Comparison of ENCODE assay signal across 8 cellular contexts in the genomic region with DNA sequence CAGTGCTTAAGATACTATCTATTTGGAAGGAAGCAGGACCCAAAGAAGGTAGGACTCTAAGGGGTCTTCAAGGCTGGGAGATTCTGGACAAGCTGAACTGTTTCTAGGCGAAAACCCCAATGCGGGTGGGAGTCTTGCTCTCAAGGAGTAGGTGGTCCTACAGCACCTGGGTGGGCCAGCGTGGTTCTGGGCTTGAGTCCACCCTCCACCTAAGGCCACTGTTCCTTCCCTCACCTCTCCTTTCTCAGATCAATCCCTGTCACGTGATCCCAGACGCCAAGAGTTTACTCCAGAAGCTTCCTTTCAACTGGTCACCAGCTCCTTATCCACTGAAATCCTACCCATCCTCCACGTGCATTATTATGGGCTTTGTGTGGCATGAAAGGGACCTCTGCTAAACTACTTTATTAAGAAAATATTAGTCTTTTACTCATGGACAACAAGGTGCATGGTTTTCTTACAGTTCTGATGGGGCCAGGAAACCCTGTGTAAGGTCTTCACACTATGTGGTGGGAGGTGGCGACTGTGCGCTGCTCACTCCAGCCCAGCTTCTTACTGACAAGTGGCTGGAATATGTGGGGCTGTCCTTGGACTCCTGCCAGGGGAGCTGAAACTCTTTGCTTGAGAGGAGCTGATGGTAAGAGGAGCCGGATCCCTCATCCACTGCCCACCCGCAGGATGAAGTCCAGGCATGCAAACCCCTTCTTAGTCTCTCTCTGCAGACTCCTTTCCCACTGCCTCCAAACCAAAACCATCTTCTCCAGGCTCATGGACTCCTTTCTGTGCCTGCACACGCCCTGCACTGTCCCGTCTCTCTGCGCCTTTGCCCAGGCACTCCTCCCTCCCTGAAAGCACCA. TPM values are rescaled to one million over a fixed set of nuclear protein-coding genes. Genes with fewer than 3 reads are reported as not detected.
DNase-seq lines count a peak whose midpoint lies in the region; ATAC-seq and TF ChIP-seq lines count a peak whose summit lies in the region.

No MANE protein-coding gene starts in this region.

- no peak for ATAC-seq in omental fat pad (ENCODE audit: low FRiP score)
- no peak for ATAC-seq in GM18870 (IDR thresholded peaks at IDR 0.05; ENCODE audit: unreplicated experiment)

- no peaks in the 10 kb centered on the region for H3K27me3 ChIP-seq in HL-60 (ENCODE audit: insufficient read depth, poor library complexity, severe bottlenecking)

- H3K4me3 ChIP-seq in HL-60 (replicated peaks; ENCODE audit: insufficient read depth, low read length) = peak overlapping the region; percentile 72; the same call in 1 of the 2 replicates
- H3K4me3 ChIP-seq in fibroblast of villous mesenchyme (ENCODE audit: low read depth, low read length) = peak overlapping the region; percentile 80

- peak; percentile 35 for DNase-seq in AG20443 (ENCODE audit: low spot score)
- DNase-seq in HL-60 (ENCODE audit: low read depth in 1 of 2, low spot score in 1 of 2) = no peak
- DNase-seq in fibroblast of villous mesenchyme (ENCODE audit: low read depth) = peak; percentile 84
- DNase-seq in omental fat pad (ENCODE audit: low spot score) = peak; percentile 76
- DNase-seq in SKM-1 (lab: John Stamatoyannopoulos, UW; ENCODE audit: unreplicated experiment) = no peak
- no peak for DNase-seq in midbrain (lab: John Stamatoyannopoulos, UW)

- H3K27ac ChIP-seq in HL-60 (replicated peaks) (no peak overlapping the region), VCaP (peak overlapping the region; percentile 92)

- TF ChIP-seq CTCF in HL-60 (IDR thresholded peaks at IDR 0.05; ENCODE audit: insufficient read depth, low read length) (no peak), VCaP (conservative IDR thresholded peaks at IDR 0.05) (no peak), fibroblast of villous mesenchyme (IDR thresholded peaks at IDR 0.05; ENCODE audit: insufficient read depth, low read depth, low read length) (no peak), omental fat pad (IDR thresholded peaks at IDR 0.05) (no peak)

RNA-seq across cellular contexts. Expression of a gene that starts 1.6 kb away (rescaled TPM):
- total RNA-seq in fibroblast of villous mesenchyme (24.2 and 25.4 TPM in 2 replicates), omental fat pad (10 to 100 TPM; 15.1 to 30.4 (median 25.0) TPM)

RNA-seq across cellular contexts. Expression of a gene that starts 35.2 kb away (rescaled TPM):
- total RNA-seq in fibroblast of villous mesenchyme (6.0 and 7.7 TPM in 2 replicates), omental fat pad (10 to 100 TPM in 1 of 4 donors, 1 to 10 TPM in 3; 5.4 to 11.8 (median 5.9) TPM)

Comparison
In these comparisons a context has a peak if more than half of its experiments do, and no peak if none do; other contexts are left out.
1. DNase-seq: peak in AG20443 (single experiment), fibroblast of villous mesenchyme (single experiment) and omental fat pad (single experiment); none in HL-60 (0 of 2), SKM-1 (single experiment) and midbrain (single experiment).